Comparison of ENCODE assay signal across 29 cellular contexts in genomic region chr11:30000986-30001385, GRCh38. TPM values are rescaled to one million over a fixed set of nuclear protein-coding genes. Genes with fewer than 3 reads are reported as not detected.
A peak's percentile ranks its signal among the peaks of the same experiment; 100 is the strongest.
DNase-seq lines count a peak whose midpoint lies in the region; ATAC-seq and TF ChIP-seq lines count a peak whose summit lies in the region.
"Had no signal": no experiment of that assay in that cellular context is flagged by ENCODE, and none has a peak within 500 bp of the region (broad histone marks: within the 10 kb centered on the region; RNA-seq: fewer than 3 reads in every experiment).

No MANE protein-coding gene starts in this region.

- H3K9me3 Mint-ChIP-seq in activated naive CD4-positive, alpha-beta T cell treated with anti-CD3 and anti-CD28 coated beads, Interleukin-2, amount 50 U/mL, for 72 hours: no peaks in the 10 kb centered on the region
- H3K9me3 Mint-ChIP-seq: activated CD4-positive, alpha-beta T cell treated with anti-CD3 and anti-CD28 coated beads, Interleukin-2, amount 10 ng/mL, durations not matched to agents 7 days and 5 days; memory B cell; neural progenitor cell; WTC11 had no signal

- H3K27me3 ChIP-seq in psoas muscle (ENCODE audit: insufficient read depth in 3 of 3, low read length in 2 of 3): no peaks in the 10 kb centered on the region
- 0 out of 2 replicates have a peak, but pooled peaks cover 6% of the 10 kb centered on the region for H3K27me3 ChIP-seq in PC-9 (ENCODE audit: insufficient read depth, low read depth)
- H3K27me3 ChIP-seq: breast epithelium, pancreas had no signal

- BruUV-seq in PC-9 (replicated peaks; lab: Mats Ljungman, UMichigan): no TSS peak

- no peaks in the 10 kb centered on the region for H3K4me1 ChIP-seq in psoas muscle
- no peaks in the 10 kb centered on the region for H3K4me1 ChIP-seq in PC-9 (replicated peaks; ENCODE audit: insufficient read depth)
- H3K4me1 ChIP-seq: breast epithelium, pancreas had no signal

- POLR2A ChIA-PET in PC-9 (lab: Charles Lee; ENCODE audit: unreplicated experiment): no interaction called here

- no peak overlapping the region for H2AFZ ChIP-seq in PC-9
- H2AFZ ChIP-seq: neural progenitor cell had no signal

- intact Hi-C loops in psoas muscle (cut with DNase I) (no loop called here), PC-9 (cut with micrococcal nuclease; ENCODE audit: unreplicated experiment) (no loop called here)

- H3K4me2 ChIP-seq in PC-9: no peak overlapping the region
- H3K4me2 ChIP-seq: neural progenitor cell had no signal

- H3K4me3 ChIP-seq in psoas muscle (no peak overlapping the region), PC-9 (no peak overlapping the region)
- H3K4me3 ChIP-seq: breast epithelium, neural progenitor cell, pancreas had no signal

- peak; percentile 2 for DNase-seq in NCI-H2107 treated with DMSO at 0.1 percent for 48 hours (lab: John Stamatoyannopoulos, UW; ENCODE audit: unreplicated experiment)
- no peak for DNase-seq in NCI-H2107 (lab: John Stamatoyannopoulos, UW)
- peak; percentile 75 for DNase-seq in NCI-H187 treated with DMSO at 0.1 percent for 48 hours (lab: John Stamatoyannopoulos, UW)
- peak; percentile 7 for DNase-seq in SHP77 treated with DMSO at 0.1 percent for 48 hours (lab: John Stamatoyannopoulos, UW)
- no peak for DNase-seq in psoas muscle
- DNase-seq in activated naive CD4-positive, alpha-beta T cell treated with anti-CD3 and anti-CD28 coated beads, Interleukin-2, amount 50 U/mL, for 72 hours (ENCODE audit: low spot score in 2 of 2): no peak
- no peak for DNase-seq in PC-9
- DNase-seq: 8988T; activated CD4-positive, alpha-beta T cell treated with anti-CD3 and anti-CD28 coated beads, Interleukin-2, amount 10 ng/mL, durations not matched to agents 7 days and 5 days; anterior cingulate cortex; foreskin melanocyte; hypothalamus; KG1; left colon; NCI-H1694 treated with DMSO at 0.1 percent for 48 hours; NCI-H526 treated with DMSO at 0.1 percent for 48 hours; pancreas; stimulated activated CD4-positive, alpha-beta T cell treated with anti-CD3 and anti-CD28 coated beads, Interleukin-1b, Interleukin-23, amount 100 ng/mL, for 48 hours; stimulated activated naive CD8-positive, alpha-beta T cell treated with anti-CD3 and anti-CD28 coated beads, Interleukin-15, Interleukin-2, amounts not matched to agents 100 U/mL and 50 U/mL, for 24 hours; T-cell had no signal

- 38 to 59% (median 48%) methylated on average over 3 of the region's 3 CpGs for WGBS in psoas muscle, 3 donors

- no peaks in the 10 kb centered on the region for H3K79me2 ChIP-seq in PC-9 (ENCODE audit: low read depth)

- H3K9me3 ChIP-seq in psoas muscle (no peaks in the 10 kb centered on the region), PC-9 (ENCODE audit: insufficient read depth, low read depth) (no peaks in the 10 kb centered on the region)
- H3K9me3 ChIP-seq: breast epithelium, pancreas had no signal

- peak in 3 of 4 donors; percentile 55 to 72 (median 71) for ATAC-seq in psoas muscle
- no peak for ATAC-seq in activated naive CD4-positive, alpha-beta T cell treated with anti-CD3 and anti-CD28 coated beads, Interleukin-2, amount 50 U/mL, for 72 hours
- no peak for ATAC-seq in HG02798 (IDR thresholded peaks at IDR 0.05; ENCODE audit: poor library complexity, unreplicated experiment)
- ATAC-seq: left colon; pancreas; stimulated activated naive CD8-positive, alpha-beta T cell treated with anti-CD3 and anti-CD28 coated beads, Interleukin-15, Interleukin-2, amounts not matched to agents 100 U/mL and 50 U/mL, for 24 hours; T-cell; WTC11 had no signal

- H3K27ac ChIP-seq in psoas muscle (no peak overlapping the region), PC-9 (no peak overlapping the region)
- H3K27ac ChIP-seq: breast epithelium, HL-60, neural progenitor cell, pancreas had no signal

- no peaks in the 10 kb centered on the region for H3K36me3 ChIP-seq in psoas muscle (ENCODE audit: insufficient read depth in 1 of 2, low read depth in 1 of 2)
- H3K36me3 ChIP-seq in PC-9 (ENCODE audit: low read depth): no peaks in the 10 kb centered on the region
- H3K36me3 ChIP-seq: breast epithelium, neural progenitor cell, pancreas had no signal

- no peaks in the 10 kb centered on the region for H3F3A ChIP-seq in PC-9 (ENCODE audit: insufficient read depth, low read depth)

- CTCF ChIA-PET in PC-9 (lab: Charles Lee): no interaction called here

- no peak overlapping the region for H3K27ac Mint-ChIP-seq in activated naive CD4-positive, alpha-beta T cell treated with anti-CD3 and anti-CD28 coated beads, Interleukin-2, amount 50 U/mL, for 72 hours
- H3K27ac Mint-ChIP-seq: activated CD4-positive, alpha-beta T cell treated with anti-CD3 and anti-CD28 coated beads, Interleukin-2, amount 10 ng/mL, durations not matched to agents 7 days and 5 days; activated naive CD8-positive, alpha-beta T cell; CD14-positive monocyte; memory B cell; neural progenitor cell; T-cell; WTC11 had no signal

- H4K20me1 ChIP-seq in PC-9 (ENCODE audit: insufficient read depth): no peaks in the 10 kb centered on the region; the same call in 1 of the 2 replicates

- H3K36me3 Mint-ChIP-seq in activated naive CD4-positive, alpha-beta T cell treated with anti-CD3 and anti-CD28 coated beads, Interleukin-2, amount 50 U/mL, for 72 hours: no peaks in the 10 kb centered on the region
- H3K36me3 Mint-ChIP-seq: activated naive CD8-positive, alpha-beta T cell; CD14-positive monocyte; memory B cell; neural progenitor cell; T-cell; WTC11 had no signal

- TF ChIP-seq CTCF in psoas muscle (IDR thresholded peaks at IDR 0.05): no peak
- TF ChIP-seq CTCF in PC-9 (conservative IDR thresholded peaks at IDR 0.05): no peak

- H3K9me2 ChIP-seq in PC-9 (ENCODE audit: insufficient read depth): no peaks in the 10 kb centered on the region

RNA-seq across cellular contexts. Expression of gene KCNA4, which starts 15.8 kb away (rescaled TPM):
- total RNA-seq in psoas muscle: not detected
- polyA plus RNA-seq in psoas muscle: not detected
- not detected for total RNA-seq in activated naive CD4-positive, alpha-beta T cell treated with anti-CD3 and anti-CD28 coated beads, Interleukin-2, amount 50 U/mL, for 72 hours
- not detected in 2 replicates for total RNA-seq in PC-9 (2021)
- total RNA-seq: activated CD4-positive, alpha-beta T cell treated with anti-CD3 and anti-CD28 coated beads, Interleukin-2, amount 10 ng/mL, durations not matched to agents 7 days and 5 days; activated CD8-positive, alpha-beta memory T cell treated with anti-CD3 and anti-CD28 coated beads for 36 hours; left colon; pancreas; T-cell; WTC11 had no signal
- polyA plus RNA-seq: CD14-positive monocyte had no signal

Comparison
In these comparisons a context has a peak if more than half of its experiments do, and no peak if none do; other contexts are left out.
1. DNase-seq: peak in NCI-H2107 treated with DMSO at 0.1 percent for 48 hours (single experiment), NCI-H187 treated with DMSO at 0.1 percent for 48 hours (single experiment) and SHP77 treated with DMSO at 0.1 percent for 48 hours (single experiment); none in NCI-H2107 (single experiment), psoas muscle (0 of 2), activated naive CD4-positive, alpha-beta T cell treated with anti-CD3 and anti-CD28 coated beads, Interleukin-2, amount 50 U/mL, for 72 hours (0 of 2) and PC-9 (0 of 2).
2. ATAC-seq: peak in psoas muscle (3 of 4); none in activated naive CD4-positive, alpha-beta T cell treated with anti-CD3 and anti-CD28 coated beads, Interleukin-2, amount 50 U/mL, for 72 hours (0 of 2) and HG02798 (single experiment).